18 cellular contexts compared by ENCODE assay signal in genomic region chr12:20127401-20127800, GRCh38.
DNase-seq lines count a peak whose midpoint lies in the region; ATAC-seq and TF ChIP-seq lines count a peak whose summit lies in the region.
"Had no signal": no experiment of that assay in that cellular context is flagged by ENCODE, and none has a peak within 500 bp of the region (broad histone marks: within the 10 kb centered on the region; RNA-seq: fewer than 3 reads in every experiment).

No MANE protein-coding gene starts in this region.

- no peaks in the 10 kb centered on the region for H3K9me3 ChIP-seq in lower lobe of right lung
- H3K9me3 ChIP-seq: SJCRH30 had no signal

- H3K27ac ChIP-seq in lower lobe of right lung: no peak overlapping the region
- H3K27ac ChIP-seq: SJCRH30 had no signal

- H3K4me1 ChIP-seq in lower lobe of right lung: no peaks in the 10 kb centered on the region
- H3K4me1 ChIP-seq: SJCRH30 had no signal

- DNase-seq in LHCN-M2 (ENCODE audit: low read depth) (peak; percentile 1), choroid plexus epithelial cell (ENCODE audit: low read depth) (peak; percentile 35), fibroblast of the aortic adventitia (ENCODE audit: low read depth) (peak; percentile 3), NCI-H2029 (lab: John Stamatoyannopoulos, UW) (no peak), lower lobe of right lung (no peak), iPS-NIHi11 (ENCODE audit: low spot score) (no peak)
- DNase-seq: ACHN, DND-41, GDM1, KG1, NCI-H1417, NCI-H187, NCI-H226, NCI-H524 treated with DMSO at 0.1 percent for 48 hours, SJCRH30 had no signal

- no peaks in the 10 kb centered on the region for H3K36me3 ChIP-seq in lower lobe of right lung
- H3K36me3 ChIP-seq: SJCRH30 had no signal

- TF ChIP-seq CTCF in choroid plexus epithelial cell (conservative IDR thresholded peaks at IDR 0.05; ENCODE audit: low read depth, low read length): no peak
- TF ChIP-seq CTCF in fibroblast of the aortic adventitia (IDR thresholded peaks at IDR 0.05; ENCODE audit: insufficient read depth, low read length): no peak
- no peak for TF ChIP-seq CTCF in lower lobe of right lung (IDR thresholded peaks at IDR 0.05)

- H3K27me3 ChIP-seq in lower lobe of right lung (ENCODE audit: low read depth): no peaks in the 10 kb centered on the region
- H3K27me3 ChIP-seq: SJCRH30 had no signal

- ATAC-seq in lower lobe of right lung (no peak), HG03571 (IDR thresholded peaks at IDR 0.05; ENCODE audit: unreplicated experiment) (no peak)
- ATAC-seq: GM23338, HepG2 had no signal

- H3K4me3 ChIP-seq in choroid plexus epithelial cell (ENCODE audit: low read depth, low read length) (no peak overlapping the region), fibroblast of the aortic adventitia (ENCODE audit: low read depth, low read length) (no peak overlapping the region), lower lobe of right lung (no peak overlapping the region)
- H3K4me3 ChIP-seq: GM23338, SJCRH30 had no signal

- intact Hi-C loops in lower lobe of right lung (cut with DNase I): no loop called here

Comparison
In these comparisons a context has a peak if more than half of its experiments do, and no peak if none do; other contexts are left out.
1. DNase-seq: peak in LHCN-M2 (single experiment), choroid plexus epithelial cell (single experiment) and fibroblast of the aortic adventitia (single experiment); none in NCI-H2029 (single experiment), lower lobe of right lung (single experiment) and iPS-NIHi11 (single experiment).